In the genomic region with DNA sequence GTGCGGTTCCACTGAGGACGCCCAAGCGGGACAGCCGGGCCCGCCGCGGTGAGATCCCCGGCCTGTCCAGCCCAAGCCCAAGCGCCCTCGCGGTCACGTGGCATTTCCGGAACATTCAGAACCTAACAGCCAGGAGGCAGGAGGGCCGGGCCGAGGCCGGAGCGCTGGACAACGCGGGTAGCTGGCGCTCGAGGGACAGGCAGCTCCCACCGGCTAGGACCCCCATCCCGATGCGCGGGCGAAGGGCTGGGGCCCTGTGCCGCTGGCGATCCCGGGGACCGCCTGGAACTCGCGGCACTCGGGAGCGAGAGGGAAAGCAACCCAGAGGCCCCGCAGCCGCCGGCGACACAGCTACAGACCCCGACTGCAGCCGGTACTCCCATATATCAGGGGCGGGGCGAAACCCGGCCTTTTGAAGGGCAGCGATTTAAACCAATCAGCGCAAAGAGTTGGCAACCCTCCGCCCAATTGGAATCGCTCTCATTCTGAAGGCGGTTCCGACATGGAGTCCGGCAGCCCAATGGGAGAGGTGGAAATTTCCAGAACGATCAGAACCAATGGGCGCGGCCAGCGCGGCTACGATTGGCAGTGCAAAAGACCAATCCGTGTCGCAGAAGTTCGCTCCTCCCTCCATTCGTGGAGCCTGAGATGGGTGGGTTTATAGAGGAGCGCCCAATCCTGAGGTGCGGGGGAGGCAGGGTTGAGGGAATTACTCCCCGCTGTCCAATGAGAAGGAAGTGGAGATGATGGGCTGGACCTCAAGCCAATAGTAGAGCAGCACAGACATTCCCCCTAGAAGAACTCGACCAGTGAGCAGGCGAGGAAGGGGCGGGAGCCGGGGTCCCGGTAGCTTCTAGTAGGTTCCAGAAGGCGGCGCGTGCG, we compare ENCODE assay signal across 8 cellular contexts. TPM values are rescaled to one million over a fixed set of nuclear protein-coding genes. Genes with fewer than 3 reads are reported as not detected.
DNase-seq lines count a peak whose midpoint lies in the region; ATAC-seq and TF ChIP-seq lines count a peak whose summit lies in the region.

TSS of gene STIP1 (plus strand) at position 849 of the 882 bp plus-strand sequence. CDS start 91 bp downstream, outside the sequence.

- TF ChIP-seq CTCF in Calu3 (IDR thresholded peaks at IDR 0.05; ENCODE audit: unreplicated experiment) (no peak), endodermal cell (conservative IDR thresholded peaks at IDR 0.05) (peak; percentile 61)

- H3K9ac ChIP-seq in NT2/D1 (ENCODE audit: insufficient read length, low read depth) (peak within 1 kb of the TSS; percentile 99), endodermal cell (ENCODE audit: extremely low read depth, low read length, poor library complexity, severe bottlenecking) (peak within 1 kb of the TSS; percentile 81)

- H3K27ac Mint-ChIP-seq in Calu3 (ENCODE audit: unreplicated experiment) (no peak within 1 kb of the TSS), endodermal cell (peak within 1 kb of the TSS; percentile 99)
- H3K27ac Mint-ChIP-seq in activated CD8-positive, alpha-beta memory T cell treated with anti-CD3 and anti-CD28 coated beads, Interleukin-2, amount 10 ng/mL, durations not matched to agents 7 days and 5 days, result peak within 1 kb of the TSS; percentile 96

- H3K4me3 Mint-ChIP-seq in Calu3 (ENCODE audit: low read depth, unreplicated experiment) (no peak within 1 kb of the TSS), endodermal cell (no peak within 1 kb of the TSS)
- H3K4me3 Mint-ChIP-seq in activated CD8-positive, alpha-beta memory T cell treated with anti-CD3 and anti-CD28 coated beads, Interleukin-2, amount 10 ng/mL, durations not matched to agents 7 days and 5 days, result no peak within 1 kb of the TSS

- DNase-seq in Calu3, result peak; percentile 97
- peak in 75 of 76 experiments; percentile 94 to 100 (median 99) for DNase-seq in HUDEP-2 (lab: John Stamatoyannopoulos, UW; ENCODE audit: unreplicated experiment in 76 of 76)
- peak; percentile 100 for DNase-seq in NT2/D1 (ENCODE audit: low read depth, low spot score)
- peak; percentile 100 for DNase-seq in activated CD8-positive, alpha-beta memory T cell treated with anti-CD3 and anti-CD28 coated beads, Interleukin-2, amount 10 ng/mL, durations not matched to agents 7 days and 5 days
- DNase-seq in endodermal cell, result peak; percentile 100
- DNase-seq in mesenteric fat pad (ENCODE audit: low spot score), result peak; percentile 99
- DNase-seq in stimulated activated CD8-positive, alpha-beta memory T cell treated with anti-CD3 and anti-CD28 coated beads, Interleukin-15, amount 100 ng/mL, for 24 hours (ENCODE audit: low read depth), result peak; percentile 96

- H3K36me3 Mint-ChIP-seq in Calu3 (ENCODE audit: insufficient read depth, unreplicated experiment), result peaks cover 28% of the 10 kb centered on the region
- peaks cover 16% of the 10 kb centered on the region for H3K36me3 Mint-ChIP-seq in activated CD8-positive, alpha-beta memory T cell treated with anti-CD3 and anti-CD28 coated beads, Interleukin-2, amount 10 ng/mL, durations not matched to agents 7 days and 5 days
- H3K36me3 Mint-ChIP-seq in endodermal cell (ENCODE audit: low read depth), result peaks cover 14% of the 10 kb centered on the region

- 0% methylated on average over 31 to 72 of the region's 72 CpGs for WGBS in endodermal cell (ENCODE audit: insufficient coverage in 1 of 2, insufficient read length in 1 of 2), 2 experiments

- ATAC-seq in GM21381 (IDR thresholded peaks at IDR 0.05; ENCODE audit: unreplicated experiment), result peak; percentile 76
- peak; percentile 93 for ATAC-seq in activated CD8-positive, alpha-beta memory T cell treated with anti-CD3 and anti-CD28 coated beads, Interleukin-2, amount 10 ng/mL, durations not matched to agents 7 days and 5 days

- H3K4me3 ChIP-seq in NT2/D1 (ENCODE audit: insufficient read length, low read depth) (peak within 1 kb of the TSS; percentile 84), endodermal cell (ENCODE audit: low read length) (peak within 1 kb of the TSS; percentile 92)

- H3K4me1 Mint-ChIP-seq in Calu3 (ENCODE audit: low read depth, unreplicated experiment), result peaks cover 31% of the 10 kb centered on the region
- H3K4me1 Mint-ChIP-seq in activated CD8-positive, alpha-beta memory T cell treated with anti-CD3 and anti-CD28 coated beads, Interleukin-2, amount 10 ng/mL, durations not matched to agents 7 days and 5 days, result peaks cover 52% of the 10 kb centered on the region
- H3K4me1 Mint-ChIP-seq in endodermal cell, result peaks cover 10% of the 10 kb centered on the region

- H3K27me3 ChIP-seq in NT2/D1 (ENCODE audit: insufficient read depth, insufficient read length), result no peaks in the 10 kb centered on the region
- no peaks in the 10 kb centered on the region for H3K27me3 ChIP-seq in endodermal cell (ENCODE audit: control insufficient read depth, insufficient read depth, low read length, poor library complexity, severe bottlenecking)

- H3K9me3 Mint-ChIP-seq in Calu3 (ENCODE audit: low read depth, unreplicated experiment) (no peaks in the 10 kb centered on the region), endodermal cell (no peaks in the 10 kb centered on the region)
- no peaks in the 10 kb centered on the region for H3K9me3 Mint-ChIP-seq in activated CD8-positive, alpha-beta memory T cell treated with anti-CD3 and anti-CD28 coated beads, Interleukin-2, amount 10 ng/mL, durations not matched to agents 7 days and 5 days (ENCODE audit: low read depth)

- peaks cover 12% of the 10 kb centered on the region for H3K4me1 ChIP-seq in NT2/D1 (ENCODE audit: insufficient read depth, insufficient read length)
- H3K4me1 ChIP-seq in endodermal cell (ENCODE audit: control insufficient read depth, insufficient read depth, low read length), result peaks cover 6% of the 10 kb centered on the region

- H3K27ac ChIP-seq in endodermal cell (ENCODE audit: low read depth, low read length), result peak within 1 kb of the TSS; percentile 92

- H3K36me3 ChIP-seq in NT2/D1 (ENCODE audit: insufficient read depth, insufficient read length, low read length) (peaks cover 24% of the 10 kb centered on the region), endodermal cell (ENCODE audit: control insufficient read depth, insufficient read depth, low read length) (peaks cover 20% of the 10 kb centered on the region)

- H3K9me3 ChIP-seq in NT2/D1 (ENCODE audit: insufficient read depth, low read length) (no peaks in the 10 kb centered on the region), endodermal cell (ENCODE audit: control insufficient read depth, low read length) (no peaks in the 10 kb centered on the region)

- CTCF ChIA-PET in Calu3 (lab: Charles Lee), result interaction anchor here (0.5 to 1.4 kb wide), 10 partner anchors 19 to 1330 kb away, joined by 3 to 12 read pairs (median 4); partner anchors contain the start of genes PRDX5 and TRMT112
- CTCF ChIA-PET in activated CD8-positive, alpha-beta memory T cell treated with anti-CD3 and anti-CD28 coated beads, Interleukin-2, amount 10 ng/mL, durations not matched to agents 7 days and 5 days (lab: Charles Lee), result interaction anchor here (0.6 to 11.0 kb wide), 20 partner anchors 10 to 239 kb away, joined by 3 to 126 read pairs (median 4); partner anchors contain the start of genes CATSPERZ, FERMT3, FKBP2 and MACROD1

- BruUV-seq in Calu3 (replicated peaks; lab: Mats Ljungman, UMichigan), result no TSS peak

- intact Hi-C loops in Calu3 (cut with micrococcal nuclease; ENCODE audit: unreplicated experiment), result loop anchor here (2.0 kb wide), 1 partner anchor 51 kb away; no protein-coding TSS in a partner anchor

- H3K27me3 Mint-ChIP-seq in Calu3 (ENCODE audit: unreplicated experiment), result no peaks in the 10 kb centered on the region
- no peaks in the 10 kb centered on the region for H3K27me3 Mint-ChIP-seq in activated CD8-positive, alpha-beta memory T cell treated with anti-CD3 and anti-CD28 coated beads, Interleukin-2, amount 10 ng/mL, durations not matched to agents 7 days and 5 days
- H3K27me3 Mint-ChIP-seq in endodermal cell (ENCODE audit: insufficient read depth), result no peaks in the 10 kb centered on the region

RNA-seq across cellular contexts. Expression of gene STIP1, which starts in this region (rescaled TPM):
- total RNA-seq in Calu3 (2022) (344 and 391 TPM in 2 replicates), endodermal cell (100 to 1,000 TPM; 230 to 257 TPM), mesenteric fat pad (113 TPM)
- total RNA-seq in activated CD8-positive, alpha-beta memory T cell treated with anti-CD3 and anti-CD28 coated beads, Interleukin-2, amount 10 ng/mL, durations not matched to agents 7 days and 5 days, result 100 to 1,000 TPM; 303 to 410 TPM
- 193 TPM for polyA plus RNA-seq in endodermal cell (2013, experiment 1 of 2)
- polyA plus RNA-seq in endodermal cell (2013, experiment 2 of 2), result 200 TPM

Comparison
In these comparisons a context has a peak if more than half of its experiments do, and no peak if none do; other contexts are left out.
1. Peak in every context shown above with its lines: DNase-seq, ATAC-seq, H3K4me3 ChIP-seq and H3K27ac ChIP-seq.